In genomic region chr11:44314733-44315132, GRCh38 we compare ENCODE assay signal across 11 cellular contexts. TPM values are rescaled to one million over a fixed set of nuclear protein-coding genes. Genes with fewer than 3 reads are reported as not detected.
"Had no signal": no experiment of that assay in that cellular context is flagged by ENCODE, and none has a peak within 500 bp of the region (broad histone marks: within the 10 kb centered on the region; RNA-seq: fewer than 3 reads in every experiment).

No MANE protein-coding gene starts in this region.

- H3K9ac ChIP-seq: GM23248, KMS-11 had no signal

- H3K27ac Mint-ChIP-seq: H9, HFFc6 had no signal

- H3K4me2 ChIP-seq: KMS-11 had no signal

- H2AFZ ChIP-seq: GM23248 had no signal

- H3K4me3 ChIP-seq: GM23248 had no signal

- H3K27ac ChIP-seq: GM23248, KMS-11 had no signal

- H3K9me3 Mint-ChIP-seq: HFFc6 had no signal

- H3K4me3 Mint-ChIP-seq: HFFc6 had no signal

- FAIRE-seq: H54, HTR-8/SVneo had no signal

- DNase-seq: GM23248, GOT3, H9, HCEC 1CT, HFFc6, IMR-90, KBM-7 had no signal

RNA-seq across cellular contexts. Expression of gene ALX4, which starts 4.8 kb away (rescaled TPM):
- total RNA-seq: GM23248, H9, HT-29, IMR-90 had no signal
- polyA plus RNA-seq: GM23248, IMR-90 had no signal
